Comparison of ENCODE assay signal across 18 cellular contexts in the genomic region with DNA sequence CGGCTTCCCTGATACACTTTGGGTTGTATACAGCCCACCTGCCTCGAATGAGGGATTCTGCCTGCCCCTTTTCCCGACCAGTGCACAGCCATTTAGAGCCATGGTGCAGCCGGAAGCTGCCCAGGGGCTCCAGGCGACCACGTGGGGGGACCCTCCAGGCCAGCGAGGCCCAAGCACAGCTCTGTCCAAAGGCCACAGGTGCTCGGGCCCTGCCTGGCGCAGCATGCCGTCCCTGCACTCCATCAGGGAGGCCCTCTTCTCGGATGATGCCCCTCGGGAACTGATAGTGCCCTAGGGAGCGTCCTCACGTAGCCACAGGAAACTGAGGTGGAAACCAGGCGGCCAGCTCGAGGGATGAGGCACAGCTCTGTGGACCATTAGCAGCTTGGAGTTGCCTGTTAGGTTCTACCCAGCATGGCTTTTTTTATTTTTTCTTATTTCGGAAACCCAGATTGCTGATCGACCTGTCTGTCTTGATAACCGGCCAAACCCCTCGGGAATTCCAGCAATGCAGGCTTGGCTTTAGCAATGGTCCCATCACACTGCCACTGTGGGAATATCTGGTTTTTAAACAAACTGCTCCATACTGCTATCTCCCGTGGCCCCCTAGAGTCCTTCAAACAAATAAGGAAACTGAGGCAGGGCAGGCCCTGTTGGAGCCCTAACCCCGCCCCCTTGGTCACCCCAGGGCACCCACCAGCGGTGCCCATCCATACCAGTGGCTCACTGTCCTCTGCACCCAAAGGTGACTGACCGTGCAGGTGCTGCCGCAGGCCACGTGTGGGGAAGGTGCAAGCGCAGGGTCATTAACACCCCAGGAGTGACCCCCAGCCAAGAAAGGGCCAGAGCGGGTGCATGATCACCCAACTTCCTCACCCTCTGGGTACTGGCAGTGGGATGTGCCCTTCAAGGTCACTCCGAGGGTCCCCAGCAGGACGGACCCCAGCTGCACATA. TPM values are rescaled to one million over a fixed set of nuclear protein-coding genes. Genes with fewer than 3 reads are reported as not detected.
A peak's percentile ranks its signal among the peaks of the same experiment; 100 is the strongest.
DNase-seq lines count a peak whose midpoint lies in the region; ATAC-seq and TF ChIP-seq lines count a peak whose summit lies in the region.
"Had no signal": no experiment of that assay in that cellular context is flagged by ENCODE, and none has a peak within 500 bp of the region (broad histone marks: within the 10 kb centered on the region; RNA-seq: fewer than 3 reads in every experiment).

No MANE protein-coding gene starts in this region.

- H3K4me3 ChIP-seq in BLaER1 (0 out of 2 replicates have a peak overlapping the region, but pooled peaks have one; percentile 21), H7 (ENCODE audit: insufficient read depth, low read depth, low read length) (no peak overlapping the region), right lobe of liver (no peak overlapping the region), osteoblast (ENCODE audit: insufficient read depth, low read length) (no peak overlapping the region)
- H3K4me3 ChIP-seq: GM23248, PC-9 had no signal

- peak; percentile 54 for DNase-seq in H7
- peak; percentile 63 for DNase-seq in astrocyte of the hippocampus (ENCODE audit: low read depth, low spot score)
- DNase-seq in right lobe of liver: peak; percentile 71 to 82 (median 81)
- DNase-seq in NCI-H1092 treated with DMSO at 0.1 percent for 48 hours (lab: John Stamatoyannopoulos, UW): no peak
- no peak for DNase-seq in osteoblast (ENCODE audit: insufficient read length, low spot score, missing footprints)
- DNase-seq in immature natural killer cell: no peak
- DNase-seq: ACHN; Calu3; CD4-positive, alpha-beta T cell; GM23248; KBM-7; NCI-H1436 treated with DMSO at 0.1 percent for 48 hours; NCI-H2029 treated with DMSO at 0.1 percent for 48 hours; NCI-H510A treated with DMSO at 0.1 percent for 48 hours; NCI-H82; PC-9 had no signal

- peak overlapping the region; percentile 83 for H3K4me2 ChIP-seq in BLaER1
- H3K4me2 ChIP-seq in osteoblast (ENCODE audit: insufficient read depth, low read length): no peak overlapping the region
- H3K4me2 ChIP-seq: PC-9 had no signal

- H4K20me1 ChIP-seq in BLaER1 (no peaks in the 10 kb centered on the region), osteoblast (ENCODE audit: insufficient read depth, low read length) (no peaks in the 10 kb centered on the region)

- no peak overlapping the region for H3K4me3 Mint-ChIP-seq in immature natural killer cell
- H3K4me3 Mint-ChIP-seq: CD4-positive, alpha-beta T cell had no signal

- H3K27ac ChIP-seq in BLaER1 (no peak overlapping the region), right lobe of liver (peak overlapping the region in 2 of 3 donors; percentile 6 to 29), osteoblast (ENCODE audit: low read depth, low read length) (no peak overlapping the region)
- H3K27ac ChIP-seq: GM23248, PC-9 had no signal

- peaks cover 4% of the 10 kb centered on the region; the same call in 1 of the 2 replicates for H3K27me3 ChIP-seq in BLaER1
- H3K27me3 ChIP-seq in H7 (ENCODE audit: control insufficient read depth, insufficient read depth, low read length): peaks cover 1% of the 10 kb centered on the region; the same call in 1 of the 2 replicates
- H3K27me3 ChIP-seq in right lobe of liver: no peaks in the 10 kb centered on the region
- H3K27me3 ChIP-seq in osteoblast (ENCODE audit: insufficient read depth, low read length): no peaks in the 10 kb centered on the region

- H3K4me1 ChIP-seq in BLaER1 (peaks cover 38% of the 10 kb centered on the region), right lobe of liver (peaks cover 0 to 27% (median 12%) of the 10 kb centered on the region in 4 donors), osteoblast (ENCODE audit: insufficient read depth, low read length) (peaks cover under 1% of the 10 kb centered on the region)

- 28% methylated on average over 9 of the region's 30 CpGs for WGBS in right lobe of liver (ENCODE audit: insufficient coverage, low coverage, low lambda C conversion rate, missing lambda C conversion rate)

- H3K9me3 Mint-ChIP-seq in immature natural killer cell: no peaks in the 10 kb centered on the region
- H3K9me3 Mint-ChIP-seq: CD4-positive, alpha-beta T cell had no signal

- no peaks in the 10 kb centered on the region for H3K4me1 Mint-ChIP-seq in immature natural killer cell

- no peaks in the 10 kb centered on the region for H3K36me3 ChIP-seq in BLaER1
- no peaks in the 10 kb centered on the region for H3K36me3 ChIP-seq in H7 (replicated peaks; ENCODE audit: control insufficient read depth, insufficient read depth, low read length)
- peaks cover 0 to 31% (median 2%) of the 10 kb centered on the region in 4 donors for H3K36me3 ChIP-seq in right lobe of liver
- no peaks in the 10 kb centered on the region for H3K36me3 ChIP-seq in osteoblast (ENCODE audit: insufficient read depth, low read length)

- H3K9ac ChIP-seq in BLaER1: no peak overlapping the region
- H3K9ac ChIP-seq: GM23248 had no signal

- no peaks in the 10 kb centered on the region for H3K79me2 ChIP-seq in osteoblast (ENCODE audit: insufficient read depth, low read length)

- no peaks in the 10 kb centered on the region for H3K36me3 Mint-ChIP-seq in immature natural killer cell

- H3K27ac Mint-ChIP-seq in immature natural killer cell: no peak overlapping the region
- H3K27ac Mint-ChIP-seq: CD4-positive, alpha-beta T cell had no signal

- intact Hi-C loops in right lobe of liver (cut with DNase I): loop anchor here in 1 of 2 donors (10.0 kb wide), 1 partner anchor 109 kb away; no protein-coding TSS in a partner anchor

- no peaks in the 10 kb centered on the region for H3K9me3 ChIP-seq in BLaER1
- H3K9me3 ChIP-seq in right lobe of liver: no peaks in the 10 kb centered on the region
- H3K9me3 ChIP-seq in osteoblast (ENCODE audit: low read depth, low read length): no peaks in the 10 kb centered on the region

- H2AFZ ChIP-seq in osteoblast (ENCODE audit: low read length): no peak overlapping the region
- H2AFZ ChIP-seq: GM23248, PC-9 had no signal

- ATAC-seq in right lobe of liver: peak; percentile 79 to 89 (median 82)
- no peak for ATAC-seq in GM18909 (IDR thresholded peaks at IDR 0.05; ENCODE audit: poor library complexity, unreplicated experiment)

- TF ChIP-seq CTCF in right lobe of liver (IDR thresholded peaks at IDR 0.05) (no peak), osteoblast (IDR thresholded peaks at IDR 0.05; ENCODE audit: extremely low read depth, low read depth, low read length) (no peak)

- no peak for TF ChIP-seq POLR2A in right lobe of liver (IDR thresholded peaks at IDR 0.05)

- H3K27me3 Mint-ChIP-seq in immature natural killer cell (ENCODE audit: low read depth in 3 of 3): peaks cover 0 to 8% (median 5%) of the 10 kb centered on the region in 3 donors

RNA-seq across cellular contexts. Expression of gene ANO1, which starts 8.0 kb away (rescaled TPM):
- total RNA-seq in H7 (2014; rRNA removed; shearing (Covaris generic)): 1.1 and 2.3 TPM in 2 replicates
- total RNA-seq in right lobe of liver: 100 to 1,000 TPM in 3 of 6 experiments, 10 to 100 TPM in 3; 32.1 to 292 (median 78.0) TPM
- 0.88 TPM in 1 of 2 replicates, not detected in the other for total RNA-seq in osteoblast
- not detected for polyA plus RNA-seq in immature natural killer cell
- total RNA-seq: CD4-positive, alpha-beta T cell had no signal
- polyA plus RNA-seq: GM23248 had no signal

Comparison
In these comparisons a context has a peak if more than half of its experiments do, and no peak if none do; other contexts are left out.
1. H3K27ac ChIP-seq: peak in right lobe of liver (2 of 3); none in BLaER1 (single experiment) and osteoblast (single experiment).
2. DNase-seq: peak in H7 (single experiment), astrocyte of the hippocampus (single experiment) and right lobe of liver (3 of 3); none in NCI-H1092 treated with DMSO at 0.1 percent for 48 hours (single experiment), osteoblast (single experiment) and immature natural killer cell (0 of 3).
3. RNA of gene ANO1, which starts 8.0 kb away (total RNA-seq): 32.1 to 292 TPM in right lobe of liver; 1.1 to 2.3 TPM in H7 and 0.88 TPM in osteoblast; every median in the first group is over 10 times any median in the second.